In genomic region chr4:78938868-78939666, GRCh38 we compare ENCODE assay signal across 8 cellular contexts. TPM values are rescaled to one million over a fixed set of nuclear protein-coding genes. Genes with fewer than 3 reads are reported as not detected.
DNase-seq lines count a peak whose midpoint lies in the region; ATAC-seq and TF ChIP-seq lines count a peak whose summit lies in the region.

Gene PAQR3, minus strand, starts transcription at chr4:78939438. Its CDS starts 214 bp downstream, at chr4:78939224.

- no peaks in the 10 kb centered on the region for H3F3A ChIP-seq in GM23248 (ENCODE audit: insufficient read depth)

- H3K27me3 ChIP-seq in GM23248 (replicated peaks; ENCODE audit: insufficient read depth): 0 out of 2 replicates have a peak, but pooled peaks cover 5% of the 10 kb centered on the region
- no peaks in the 10 kb centered on the region for H3K27me3 ChIP-seq in Karpas-422 (ENCODE audit: low read length)

- H4K20me1 ChIP-seq in GM23248 (ENCODE audit: insufficient read depth) (no peaks in the 10 kb centered on the region), Karpas-422 (ENCODE audit: insufficient read depth, low read depth, low read length) (no peaks in the 10 kb centered on the region)

- H2AFZ ChIP-seq in GM23248 (peak within 1 kb of the TSS; percentile 100), Karpas-422 (ENCODE audit: low read length) (peak within 1 kb of the TSS; percentile 92)

- no peaks in the 10 kb centered on the region for H3K9me2 ChIP-seq in GM23248 (ENCODE audit: insufficient read depth)
- H3K9me2 ChIP-seq in Karpas-422 (replicated peaks; ENCODE audit: insufficient read depth, low read length): no peaks in the 10 kb centered on the region

- no peak for TF ChIP-seq CTCF in fibroblast of the aortic adventitia (IDR thresholded peaks at IDR 0.05; ENCODE audit: insufficient read depth, low read length)
- TF ChIP-seq CTCF in nephron progenitor cell (IDR thresholded peaks at IDR 0.05): no peak

- no peaks in the 10 kb centered on the region for H3K9me3 Mint-ChIP-seq in activated T-helper 2 cell treated with anti-CD3 and anti-CD28 coated beads, Interferon-gamma antibody, Interleukin-2, Interleukin-4, amounts not matched to agents 10 μg/mL and 5 μg/mL and 100 μg/mL, durations not matched to agents 14 hours and 24 hours and 36 hours
- H3K9me3 Mint-ChIP-seq in nephron progenitor cell: no peaks in the 10 kb centered on the region
- H3K9me3 Mint-ChIP-seq in stimulated activated naive CD8-positive, alpha-beta T cell treated with anti-CD3 and anti-CD28 coated beads, Interleukin-15, amount 100 ng/mL, for 72 hours: no peaks in the 10 kb centered on the region

- H3K36me3 Mint-ChIP-seq in activated T-helper 2 cell treated with anti-CD3 and anti-CD28 coated beads, Interferon-gamma antibody, Interleukin-2, Interleukin-4, amounts not matched to agents 10 μg/mL and 5 μg/mL and 100 μg/mL, durations not matched to agents 14 hours and 24 hours and 36 hours (ENCODE audit: low read depth): peaks cover 8% of the 10 kb centered on the region
- H3K36me3 Mint-ChIP-seq in nephron progenitor cell (ENCODE audit: low read depth): peaks cover 13% of the 10 kb centered on the region

- H3K4me3 ChIP-seq in GM23248: peak within 1 kb of the TSS; percentile 94
- peak within 1 kb of the TSS; percentile 80 for H3K4me3 ChIP-seq in Karpas-422 (ENCODE audit: low read length)
- H3K4me3 ChIP-seq in fibroblast of the aortic adventitia (ENCODE audit: low read depth, low read length): peak within 1 kb of the TSS; percentile 95

- H3K9me3 ChIP-seq in GM23248 (ENCODE audit: low read depth) (no peaks in the 10 kb centered on the region), Karpas-422 (ENCODE audit: low read length) (no peaks in the 10 kb centered on the region)

- peaks cover 35% of the 10 kb centered on the region for H3K4me1 Mint-ChIP-seq in activated T-helper 2 cell treated with anti-CD3 and anti-CD28 coated beads, Interferon-gamma antibody, Interleukin-2, Interleukin-4, amounts not matched to agents 10 μg/mL and 5 μg/mL and 100 μg/mL, durations not matched to agents 14 hours and 24 hours and 36 hours (ENCODE audit: low read depth)
- H3K4me1 Mint-ChIP-seq in nephron progenitor cell: peaks cover 27% of the 10 kb centered on the region
- peaks cover 51% of the 10 kb centered on the region for H3K4me1 Mint-ChIP-seq in stimulated activated naive CD8-positive, alpha-beta T cell treated with anti-CD3 and anti-CD28 coated beads, Interleukin-15, amount 100 ng/mL, for 72 hours

- in situ Hi-C loops in GM23248 (cut with MboI): loop anchor here (25.0 kb wide), 2 partner anchors 1273 to 1373 kb away; no protein-coding TSS in a partner anchor

- peaks cover 26% of the 10 kb centered on the region for H3K27me3 Mint-ChIP-seq in activated T-helper 2 cell treated with anti-CD3 and anti-CD28 coated beads, Interferon-gamma antibody, Interleukin-2, Interleukin-4, amounts not matched to agents 10 μg/mL and 5 μg/mL and 100 μg/mL, durations not matched to agents 14 hours and 24 hours and 36 hours (ENCODE audit: low read depth)
- H3K27me3 Mint-ChIP-seq in nephron progenitor cell (ENCODE audit: low read depth, poor library complexity): peaks cover 16% of the 10 kb centered on the region
- peaks cover 23% of the 10 kb centered on the region for H3K27me3 Mint-ChIP-seq in stimulated activated naive CD8-positive, alpha-beta T cell treated with anti-CD3 and anti-CD28 coated beads, Interleukin-15, amount 100 ng/mL, for 72 hours

- peaks cover 17% of the 10 kb centered on the region for H3K4me1 ChIP-seq in GM23248 (ENCODE audit: insufficient read depth)
- peaks cover 19% of the 10 kb centered on the region for H3K4me1 ChIP-seq in Karpas-422 (ENCODE audit: low read length)

- peak; percentile 95 for ATAC-seq in stimulated activated naive CD8-positive, alpha-beta T cell treated with anti-CD3 and anti-CD28 coated beads, Interleukin-15, amount 100 ng/mL, for 72 hours

- intact Hi-C loops in activated T-helper 2 cell treated with anti-CD3 and anti-CD28 coated beads, Interferon-gamma antibody, Interleukin-2, Interleukin-4, amounts not matched to agents 10 μg/mL and 5 μg/mL and 100 μg/mL, durations not matched to agents 14 hours and 24 hours and 36 hours (cut with micrococcal nuclease): loop anchor here (2.0 kb wide), 1 partner anchor 162 kb away; the partner anchor contains the start of gene BMP2K

- H3K27ac ChIP-seq in GM23248 (peak within 1 kb of the TSS; percentile 65), Karpas-422 (ENCODE audit: low read length) (no peak within 1 kb of the TSS)

- no peaks in the 10 kb centered on the region for H3K36me3 ChIP-seq in GM23248 (ENCODE audit: low read depth)
- no peaks in the 10 kb centered on the region for H3K36me3 ChIP-seq in Karpas-422 (ENCODE audit: insufficient read depth, low read length)

- WGBS in GM23248 (ENCODE audit: low coverage in 1 of 2, low lambda C conversion rate in 2 of 2, missing lambda C conversion rate in 2 of 2), 2 experiments: 1 to 2% methylated on average over 58 to 59 of the region's 77 CpGs

- peak within 1 kb of the TSS; percentile 96 for H3K4me2 ChIP-seq in GM23248 (ENCODE audit: unreplicated experiment)
- H3K4me2 ChIP-seq in Karpas-422 (ENCODE audit: low read depth, low read length, poor library complexity, severe bottlenecking): peak within 1 kb of the TSS; percentile 80

- H3K4me3 Mint-ChIP-seq in activated T-helper 2 cell treated with anti-CD3 and anti-CD28 coated beads, Interferon-gamma antibody, Interleukin-2, Interleukin-4, amounts not matched to agents 10 μg/mL and 5 μg/mL and 100 μg/mL, durations not matched to agents 14 hours and 24 hours and 36 hours (ENCODE audit: low read depth): peak within 1 kb of the TSS; percentile 91
- peak within 1 kb of the TSS; percentile 93 for H3K4me3 Mint-ChIP-seq in nephron progenitor cell
- peak within 1 kb of the TSS; percentile 93 to 98 for H3K4me3 Mint-ChIP-seq in stimulated activated naive CD8-positive, alpha-beta T cell treated with anti-CD3 and anti-CD28 coated beads, Interleukin-15, amount 100 ng/mL, for 72 hours

- H3K9ac ChIP-seq in GM23248 (peak within 1 kb of the TSS; percentile 94), Karpas-422 (ENCODE audit: low read length) (peak within 1 kb of the TSS; percentile 76)

- peak within 1 kb of the TSS; percentile 63 for H3K27ac Mint-ChIP-seq in activated T-helper 2 cell treated with anti-CD3 and anti-CD28 coated beads, Interferon-gamma antibody, Interleukin-2, Interleukin-4, amounts not matched to agents 10 μg/mL and 5 μg/mL and 100 μg/mL, durations not matched to agents 14 hours and 24 hours and 36 hours
- peak within 1 kb of the TSS; percentile 12 for H3K27ac Mint-ChIP-seq in nephron progenitor cell
- peak within 1 kb of the TSS; percentile 91 to 95 for H3K27ac Mint-ChIP-seq in stimulated activated naive CD8-positive, alpha-beta T cell treated with anti-CD3 and anti-CD28 coated beads, Interleukin-15, amount 100 ng/mL, for 72 hours

- DNase-seq in EL: peak; percentile 82
- peak; percentile 94 for DNase-seq in GM23248
- peak; percentile 87 for DNase-seq in Karpas-422
- peak; percentile 88 for DNase-seq in RPMI8226
- DNase-seq in activated T-helper 2 cell treated with anti-CD3 and anti-CD28 coated beads, Interferon-gamma antibody, Interleukin-2, Interleukin-4, amounts not matched to agents 10 μg/mL and 5 μg/mL and 100 μg/mL, durations not matched to agents 14 hours and 24 hours and 36 hours (ENCODE audit: low spot score): peak; percentile 77
- peak; percentile 68 for DNase-seq in fibroblast of the aortic adventitia (ENCODE audit: low read depth)
- peak; percentile 92 for DNase-seq in nephron progenitor cell
- DNase-seq in stimulated activated naive CD8-positive, alpha-beta T cell treated with anti-CD3 and anti-CD28 coated beads, Interleukin-15, amount 100 ng/mL, for 72 hours: peak; percentile 83 to 85

- peaks cover 5% of the 10 kb centered on the region; the same call in 1 of the 2 replicates for H3K79me2 ChIP-seq in GM23248 (ENCODE audit: insufficient read depth)
- H3K79me2 ChIP-seq in Karpas-422 (ENCODE audit: low read length): peaks cover 39% of the 10 kb centered on the region

RNA-seq across cellular contexts. Expression of gene PAQR3, which starts in this region (rescaled TPM):
- 19.2 and 20.7 TPM in 2 replicates for total RNA-seq in GM23248 (2014; rRNA removed; shearing (Covaris generic))
- 10.4 and 13.1 TPM in 2 replicates for polyA plus RNA-seq in GM23248 (2016; fragmentation: Nextera tagmentation; extraction: Ambion mirVana)
- total RNA-seq in Karpas-422 (2014; rRNA removed; shearing (Covaris generic); ENCODE audit: low replicate concordance): 11.7 and 46.0 TPM in 2 replicates
- 11.0 and 13.1 TPM in 2 replicates for total RNA-seq in activated T-helper 2 cell treated with anti-CD3 and anti-CD28 coated beads, Interferon-gamma antibody, Interleukin-2, Interleukin-4, amounts not matched to agents 10 μg/mL and 5 μg/mL and 100 μg/mL, durations not matched to agents 14 hours and 24 hours and 36 hours
- total RNA-seq in fibroblast of the aortic adventitia (ENCODE audit: low replicate concordance): 2.9 and 15.8 TPM in 2 replicates

Comparison
In these comparisons a context has a peak if more than half of its experiments do, and no peak if none do; other contexts are left out.
1. H3K27ac Mint-ChIP-seq: peak in every context shown above with its lines; median percentile 93 in stimulated activated naive CD8-positive, alpha-beta T cell treated with anti-CD3 and anti-CD28 coated beads, Interleukin-15, amount 100 ng/mL, for 72 hours; 63 in activated T-helper 2 cell treated with anti-CD3 and anti-CD28 coated beads, Interferon-gamma antibody, Interleukin-2, Interleukin-4, amounts not matched to agents 10 μg/mL and 5 μg/mL and 100 μg/mL, durations not matched to agents 14 hours and 24 hours and 36 hours; 12 in nephron progenitor cell.